8 cellular contexts compared by ENCODE assay signal in genomic region chr21:37563641-37564340, GRCh38.
DNase-seq lines count a peak whose midpoint lies in the region; ATAC-seq and TF ChIP-seq lines count a peak whose summit lies in the region.

No MANE protein-coding gene starts in this region.

- DNase-seq in BE2C: peak; percentile 96
- peak; percentile 92 for DNase-seq in NCI-H345 treated with DMSO at 0.1 percent for 48 hours (lab: John Stamatoyannopoulos, UW; ENCODE audit: unreplicated experiment)
- DNase-seq in activated CD4-positive, alpha-beta T cell treated with anti-CD3 and anti-CD28 coated beads for 24 hours (ENCODE audit: low read depth in 2 of 2): peak; percentile 85 to 88
- peak; percentile 95 for DNase-seq in cerebellum (ENCODE audit: low spot score)
- peak; percentile 94 for DNase-seq in kidney tubule cell (ENCODE audit: low spot score)
- DNase-seq in stimulated activated CD4-positive, alpha-beta T cell treated with anti-CD3 and anti-CD28 coated beads, Interleukin-1b, Interleukin-23, amount 100 ng/mL, for 48 hours: peak; percentile 91

- H3K36me3 ChIP-seq in BE2C: no peaks in the 10 kb centered on the region

- no peaks in the 10 kb centered on the region for H3K27me3 ChIP-seq in BE2C

- peak; percentile 91 for ATAC-seq in HG03354 (IDR thresholded peaks at IDR 0.05; ENCODE audit: poor library complexity, severe bottlenecking, unreplicated experiment)

- peak overlapping the region; percentile 83 for H3K4me3 ChIP-seq in BE2C (ENCODE audit: low read depth, low read length)

- no peaks in the 10 kb centered on the region for H3K9me3 ChIP-seq in BE2C

- TF ChIP-seq CTCF in BE2C (IDR thresholded peaks at IDR 0.05; ENCODE audit: low read depth, low read length): peak; percentile 41

- H3K4me1 ChIP-seq in BE2C: no peaks in the 10 kb centered on the region

- peak; percentile 88 for TF ChIP-seq POLR2A in GM19099 (IDR thresholded peaks at IDR 0.05; ENCODE audit: extremely low read depth, insufficient read length, low read depth)

Comparison
In these comparisons a context has a peak if more than half of its experiments do, and no peak if none do; other contexts are left out.
1. Peak in every context shown above with its lines: DNase-seq, ATAC-seq and H3K4me3 ChIP-seq.